In the genomic region with DNA sequence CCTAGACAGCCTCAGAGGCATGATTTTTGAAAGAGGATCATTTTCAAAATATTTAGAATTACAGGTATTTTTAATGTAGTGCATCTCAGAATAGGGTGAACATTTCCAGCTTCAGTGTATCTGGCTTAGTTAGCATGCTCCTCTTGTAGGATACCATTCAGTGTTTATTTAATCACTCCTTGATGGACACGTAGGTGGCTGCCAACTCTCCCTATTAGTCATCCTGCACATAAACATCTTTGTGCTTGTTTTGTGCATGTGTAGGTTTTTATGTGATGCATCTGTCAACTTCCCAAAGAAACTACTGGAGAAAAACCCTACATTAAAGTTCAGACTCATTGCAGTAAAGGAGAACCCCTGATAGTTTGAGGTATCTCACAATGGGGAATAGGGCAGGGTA, we compare ENCODE assay signal across 1 cellular context.
TF ChIP-seq lines count a peak whose summit lies in the region.

No MANE protein-coding gene starts in this region.

TF ChIP-seq in IMR-90, 13 proteins besides CTCF, POLR2A, EP300 and RAD21:
- TF ChIP-seq SMC3 (IDR thresholded peaks at IDR 0.05; ENCODE audit: low read depth, low read length) (no peak), RCOR1 (IDR thresholded peaks at IDR 0.05; ENCODE audit: insufficient replicate concordance, low read length) (no peak), MAFK (IDR thresholded peaks at IDR 0.05; ENCODE audit: low read depth, low read length) (no peak), CHD1 (IDR thresholded peaks at IDR 0.05; ENCODE audit: low read depth, low read length) (no peak), FOS (IDR thresholded peaks at IDR 0.05; ENCODE audit: low read depth, low read length) (no peak), CEBPB (IDR thresholded peaks at IDR 0.05; ENCODE audit: low read depth, low read length) (no peak), MAZ (IDR thresholded peaks at IDR 0.05; ENCODE audit: borderline replicate concordance, low read depth, low read length) (no peak), NFE2L2 (IDR thresholded peaks at IDR 0.05; ENCODE audit: low read depth, low read length) (no peak), RFX5 (IDR thresholded peaks at IDR 0.05; ENCODE audit: low read depth, low read length) (no peak), BHLHE40 (IDR thresholded peaks at IDR 0.05; ENCODE audit: low read depth, low read length) (no peak), MXI1 (IDR thresholded peaks at IDR 0.05; ENCODE audit: borderline replicate concordance, low read depth, low read length) (no peak)
- TF ChIP-seq, protein P1, sequence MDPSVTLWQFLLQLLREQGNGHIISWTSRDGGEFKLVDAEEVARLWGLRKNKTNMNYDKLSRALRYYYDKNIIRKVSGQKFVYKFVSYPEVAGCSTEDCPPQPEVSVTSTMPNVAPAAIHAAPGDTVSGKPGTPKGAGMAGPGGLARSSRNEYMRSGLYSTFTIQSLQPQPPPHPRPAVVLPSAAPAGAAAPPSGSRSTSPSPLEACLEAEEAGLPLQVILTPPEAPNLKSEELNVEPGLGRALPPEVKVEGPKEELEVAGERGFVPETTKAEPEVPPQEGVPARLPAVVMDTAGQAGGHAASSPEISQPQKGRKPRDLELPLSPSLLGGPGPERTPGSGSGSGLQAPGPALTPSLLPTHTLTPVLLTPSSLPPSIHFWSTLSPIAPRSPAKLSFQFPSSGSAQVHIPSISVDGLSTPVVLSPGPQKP (IDR thresholded peaks at IDR 0.05; ENCODE audit: borderline replicate concordance, low read depth, low read length): no peak
- TF ChIP-seq, protein P2, sequence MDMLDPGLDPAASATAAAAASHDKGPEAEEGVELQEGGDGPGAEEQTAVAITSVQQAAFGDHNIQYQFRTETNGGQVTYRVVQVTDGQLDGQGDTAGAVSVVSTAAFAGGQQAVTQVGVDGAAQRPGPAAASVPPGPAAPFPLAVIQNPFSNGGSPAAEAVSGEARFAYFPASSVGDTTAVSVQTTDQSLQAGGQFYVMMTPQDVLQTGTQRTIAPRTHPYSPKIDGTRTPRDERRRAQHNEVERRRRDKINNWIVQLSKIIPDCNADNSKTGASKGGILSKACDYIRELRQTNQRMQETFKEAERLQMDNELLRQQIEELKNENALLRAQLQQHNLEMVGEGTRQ (IDR thresholded peaks at IDR 0.05; ENCODE audit: low read depth, low read length): no peak
TF ChIP-seq in IMR-90: peak in this region for 0.
